15 cellular contexts compared by ENCODE assay signal in the genomic region with DNA sequence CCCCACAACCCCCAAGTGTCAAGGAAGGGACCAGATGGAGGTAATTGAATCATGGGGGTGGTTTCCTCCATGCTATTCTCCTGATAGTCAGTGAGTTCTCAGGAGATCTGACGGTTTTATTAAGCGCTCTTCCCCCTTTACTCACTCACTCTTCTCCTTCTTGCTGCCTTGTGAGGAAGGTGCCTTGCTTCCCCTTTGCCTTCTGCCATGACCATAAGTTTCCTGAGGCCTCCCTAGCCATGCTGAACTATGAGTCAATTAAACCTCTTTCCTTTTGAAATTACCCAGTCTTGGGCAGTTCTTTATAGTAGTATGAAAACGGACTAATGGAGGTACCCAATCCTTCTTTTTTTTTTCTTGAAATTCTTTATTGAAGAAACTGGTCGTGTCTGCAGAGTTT. TPM values are rescaled to one million over a fixed set of nuclear protein-coding genes. Genes with fewer than 3 reads are reported as not detected.
DNase-seq lines count a peak whose midpoint lies in the region; ATAC-seq and TF ChIP-seq lines count a peak whose summit lies in the region.
"Had no signal": no experiment of that assay in that cellular context is flagged by ENCODE, and none has a peak within 500 bp of the region (broad histone marks: within the 10 kb centered on the region; RNA-seq: fewer than 3 reads in every experiment).

No MANE protein-coding gene starts in this region.

- no peak for ATAC-seq in stimulated activated memory B cell treated with anti-CD40 and anti-IgM and Interleukin-4, amounts not matched to agents 10 μg/mL and 1 μg/mL and 100 μg/mL, for 72 hours
- ATAC-seq in HG02623 (IDR thresholded peaks at IDR 0.05; ENCODE audit: unreplicated experiment) (no peak), HG02885 (IDR thresholded peaks at IDR 0.05; ENCODE audit: poor library complexity, unreplicated experiment) (no peak), HG02973 (IDR thresholded peaks at IDR 0.05; ENCODE audit: unreplicated experiment) (no peak)
- ATAC-seq: activated CD8-positive, alpha-beta T cell treated with anti-CD3 and anti-CD28 coated beads, Interleukin-2, amount 10 ng/mL, durations not matched to agents 7 days and 5 days had no signal

- H3K9me3 Mint-ChIP-seq in activated T-cell treated with anti-CD3 and anti-CD28 coated beads, Interleukin-2, amount 50 U/mL, for 24 hours, result peaks cover 2% of the 10 kb centered on the region
- H3K9me3 Mint-ChIP-seq in brain, result no peaks in the 10 kb centered on the region
- no peaks in the 10 kb centered on the region for H3K9me3 Mint-ChIP-seq in stimulated activated memory B cell treated with anti-CD40 and anti-IgM and Interleukin-4, amounts not matched to agents 10 μg/mL and 1 μg/mL and 100 μg/mL, for 72 hours
- H3K9me3 Mint-ChIP-seq: activated naive CD4-positive, alpha-beta T cell treated with anti-CD3 and anti-CD28 coated beads, Interleukin-2, amount 10 ng/mL, durations not matched to agents 7 days and 5 days had no signal

- H3K27me3 Mint-ChIP-seq in activated T-cell treated with anti-CD3 and anti-CD28 coated beads, Interleukin-2, amount 50 U/mL, for 24 hours, result no peaks in the 10 kb centered on the region
- peaks cover 4% of the 10 kb centered on the region for H3K27me3 Mint-ChIP-seq in brain
- no peaks in the 10 kb centered on the region for H3K27me3 Mint-ChIP-seq in stimulated activated memory B cell treated with anti-CD40 and anti-IgM and Interleukin-4, amounts not matched to agents 10 μg/mL and 1 μg/mL and 100 μg/mL, for 72 hours
- H3K27me3 Mint-ChIP-seq: activated naive CD4-positive, alpha-beta T cell treated with anti-CD3 and anti-CD28 coated beads, Interleukin-2, amount 10 ng/mL, durations not matched to agents 7 days and 5 days had no signal

- H3K36me3 Mint-ChIP-seq in activated T-cell treated with anti-CD3 and anti-CD28 coated beads, Interleukin-2, amount 50 U/mL, for 24 hours (ENCODE audit: low read depth), result peaks cover under 1% of the 10 kb centered on the region
- H3K36me3 Mint-ChIP-seq in brain, result no peaks in the 10 kb centered on the region
- no peaks in the 10 kb centered on the region for H3K36me3 Mint-ChIP-seq in stimulated activated memory B cell treated with anti-CD40 and anti-IgM and Interleukin-4, amounts not matched to agents 10 μg/mL and 1 μg/mL and 100 μg/mL, for 72 hours

- TF ChIP-seq CTCF in brain (conservative IDR thresholded peaks at IDR 0.05), result no peak

- peaks cover 21% of the 10 kb centered on the region for H3K4me1 Mint-ChIP-seq in activated T-cell treated with anti-CD3 and anti-CD28 coated beads, Interleukin-2, amount 50 U/mL, for 24 hours (ENCODE audit: low read depth)
- peaks cover 21% of the 10 kb centered on the region for H3K4me1 Mint-ChIP-seq in brain
- H3K4me1 Mint-ChIP-seq in stimulated activated memory B cell treated with anti-CD40 and anti-IgM and Interleukin-4, amounts not matched to agents 10 μg/mL and 1 μg/mL and 100 μg/mL, for 72 hours, result peaks cover 10% of the 10 kb centered on the region

- no peak for DNase-seq in activated T-cell treated with anti-CD3 and anti-CD28 coated beads, Interleukin-2, amount 50 U/mL, for 24 hours
- DNase-seq in activated T-cell treated with anti-CD3 and anti-CD28 coated beads, Interleukin-2, amount 50 U/mL, for 48 hours, result no peak
- peak; percentile 41 to 58 for DNase-seq in NOMO-1 (lab: John Stamatoyannopoulos, UW; ENCODE audit: unreplicated experiment in 2 of 2)
- DNase-seq: activated CD8-positive, alpha-beta T cell treated with anti-CD3 and anti-CD28 coated beads, Interleukin-2, amount 10 ng/mL, durations not matched to agents 7 days and 5 days; activated naive CD4-positive, alpha-beta T cell treated with anti-CD3 and anti-CD28 coated beads, Interleukin-2, amount 10 ng/mL, durations not matched to agents 7 days and 5 days; effector CD8-positive, alpha-beta T cell; hippocampal formation; NCI-H187 treated with DMSO at 0.1 percent for 48 hours; NCI-H524 treated with DMSO at 0.1 percent for 48 hours; thyroid gland had no signal

- H3K4me3 Mint-ChIP-seq in activated T-cell treated with anti-CD3 and anti-CD28 coated beads, Interleukin-2, amount 50 U/mL, for 24 hours, result no peak overlapping the region
- peak overlapping the region in 4 of 5 experiments; percentile 26 to 76 (median 49) for H3K4me3 Mint-ChIP-seq in brain
- no peak overlapping the region for H3K4me3 Mint-ChIP-seq in stimulated activated memory B cell treated with anti-CD40 and anti-IgM and Interleukin-4, amounts not matched to agents 10 μg/mL and 1 μg/mL and 100 μg/mL, for 72 hours
- H3K4me3 Mint-ChIP-seq: activated CD8-positive, alpha-beta T cell treated with anti-CD3 and anti-CD28 coated beads, Interleukin-2, amount 10 ng/mL, durations not matched to agents 7 days and 5 days; activated naive CD4-positive, alpha-beta T cell treated with anti-CD3 and anti-CD28 coated beads, Interleukin-2, amount 10 ng/mL, durations not matched to agents 7 days and 5 days had no signal

- H3K27ac Mint-ChIP-seq in activated T-cell treated with anti-CD3 and anti-CD28 coated beads, Interleukin-2, amount 50 U/mL, for 24 hours, result peak overlapping the region; percentile 80
- H3K27ac Mint-ChIP-seq in brain, result peak overlapping the region in 1 of 5 experiments; percentile 50
- H3K27ac Mint-ChIP-seq in stimulated activated memory B cell treated with anti-CD40 and anti-IgM and Interleukin-4, amounts not matched to agents 10 μg/mL and 1 μg/mL and 100 μg/mL, for 72 hours, result peak overlapping the region; percentile 4
- H3K27ac Mint-ChIP-seq: activated CD8-positive, alpha-beta T cell treated with anti-CD3 and anti-CD28 coated beads, Interleukin-2, amount 10 ng/mL, durations not matched to agents 7 days and 5 days; activated naive CD4-positive, alpha-beta T cell treated with anti-CD3 and anti-CD28 coated beads, Interleukin-2, amount 10 ng/mL, durations not matched to agents 7 days and 5 days had no signal

RNA-seq across cellular contexts. Expression of gene CEP120, which starts 2.2 kb away (rescaled TPM):
- polyA plus RNA-seq in brain (ENCODE audit: insufficient read depth, low read depth, low replicate concordance), result 7.4 TPM

Comparison
In these comparisons a context has a peak if more than half of its experiments do, and no peak if none do; other contexts are left out.
1. DNase-seq: peak in NOMO-1 (2 of 2); none in activated T-cell treated with anti-CD3 and anti-CD28 coated beads, Interleukin-2, amount 50 U/mL, for 24 hours (single experiment) and activated T-cell treated with anti-CD3 and anti-CD28 coated beads, Interleukin-2, amount 50 U/mL, for 48 hours (0 of 2).
2. H3K4me3 Mint-ChIP-seq: peak in brain (4 of 5); none in activated T-cell treated with anti-CD3 and anti-CD28 coated beads, Interleukin-2, amount 50 U/mL, for 24 hours (single experiment) and stimulated activated memory B cell treated with anti-CD40 and anti-IgM and Interleukin-4, amounts not matched to agents 10 μg/mL and 1 μg/mL and 100 μg/mL, for 72 hours (single experiment).